Comparison of ENCODE assay signal across 8 cellular contexts in genomic region chr7:32905175-32905662, GRCh38. TPM values are rescaled to one million over a fixed set of nuclear protein-coding genes. Genes with fewer than 3 reads are reported as not detected.
DNase-seq lines count a peak whose midpoint lies in the region; ATAC-seq lines count a peak whose summit lies in the region.

No MANE protein-coding gene starts in this region.

- no peak overlapping the region for H3K23ac ChIP-seq in mesenchymal stem cell (ENCODE audit: low read length in 2 of 2)

- WGBS in mesenchymal stem cell = 46% methylated on average over 9 of the region's 12 CpGs

- H3K36me3 ChIP-seq in mesenchymal stem cell (ENCODE audit: control insufficient read depth in 1 of 2, insufficient read depth in 2 of 2, low read depth in 1 of 2, low read length in 2 of 2) = no peaks in the 10 kb centered on the region

- no peaks in the 10 kb centered on the region for H3K27me3 ChIP-seq in mesenchymal stem cell (ENCODE audit: control insufficient read depth in 1 of 2, insufficient read depth in 1 of 2, low read length in 2 of 2)

- H2BK15ac ChIP-seq in mesenchymal stem cell (ENCODE audit: low read depth, poor library complexity, severe bottlenecking) = no peak overlapping the region

- no peaks in the 10 kb centered on the region for H3K79me1 ChIP-seq in mesenchymal stem cell (replicated peaks; ENCODE audit: low read length, poor library complexity, severe bottlenecking)

- H3K14ac ChIP-seq in mesenchymal stem cell (ENCODE audit: low read length in 2 of 2) = no peak overlapping the region

- ATAC-seq in GM19395 (IDR thresholded peaks at IDR 0.05; ENCODE audit: unreplicated experiment) (peak; percentile 68), HG03135 (IDR thresholded peaks at IDR 0.05; ENCODE audit: unreplicated experiment) (no peak)

- H2AFZ ChIP-seq in mesenchymal stem cell (ENCODE audit: low read depth, low read length) = no peak overlapping the region

- no peaks in the 10 kb centered on the region for H3K9me3 ChIP-seq in mesenchymal stem cell (ENCODE audit: control insufficient read depth, low read length)

- peak; percentile 81 for DNase-seq in NAMALWA (ENCODE audit: low spot score)
- DNase-seq in activated CD4-positive, alpha-beta T cell treated with anti-CD3 and anti-CD28 coated beads, Interleukin-2, amount 50 U/mL, for 48 hours = peak; percentile 66 to 75
- DNase-seq in ecto neural progenitor cell (ENCODE audit: low spot score) = peak; percentile 80
- DNase-seq in mesenchymal stem cell = peak; percentile 86
- DNase-seq in stimulated activated CD8-positive, alpha-beta memory T cell treated with anti-CD3 and anti-CD28 coated beads, Interleukin-15, amount 100 ng/mL, for 4 hours (ENCODE audit: low read depth in 2 of 2) = peak; percentile 51 to 77
- DNase-seq in NCI-H774 (lab: John Stamatoyannopoulos, UW) = no peak

- H3K4me2 ChIP-seq in mesenchymal stem cell (ENCODE audit: low read length, poor library complexity, severe bottlenecking) = peak overlapping the region; percentile 71

- no peak overlapping the region for H2AK5ac ChIP-seq in mesenchymal stem cell (ENCODE audit: low read length, severe bottlenecking)

- peak overlapping the region in 1 of 2 experiments; percentile 74 for H3K4me3 ChIP-seq in mesenchymal stem cell (ENCODE audit: insufficient read depth in 1 of 2, low read depth in 1 of 2, low read length in 2 of 2)

- no peak overlapping the region for H2BK120ac ChIP-seq in mesenchymal stem cell (ENCODE audit: low read depth, low read length)

- H2BK5ac ChIP-seq in mesenchymal stem cell (ENCODE audit: low read depth, low read length, poor library complexity, severe bottlenecking) = no peak overlapping the region

- peaks cover 2% of the 10 kb centered on the region for H3K4me1 ChIP-seq in mesenchymal stem cell (ENCODE audit: control insufficient read depth, insufficient read depth, low read depth, low read length)

- no peak overlapping the region for H3K18ac ChIP-seq in mesenchymal stem cell (ENCODE audit: low read depth in 1 of 2, low read length in 2 of 2)

- peak overlapping the region; percentile 19 for H4K8ac ChIP-seq in mesenchymal stem cell (ENCODE audit: low read length)

- no peak overlapping the region for H3K4ac ChIP-seq in mesenchymal stem cell (ENCODE audit: low read depth in 1 of 2, low read length in 2 of 2)

- peak overlapping the region; percentile 80 for H3K9ac ChIP-seq in mesenchymal stem cell (ENCODE audit: low read length)

- no peak overlapping the region for H2BK12ac ChIP-seq in mesenchymal stem cell (ENCODE audit: low read length in 2 of 2)

- no peak overlapping the region for H4K91ac ChIP-seq in mesenchymal stem cell (ENCODE audit: low read length)

- H3K27ac ChIP-seq in mesenchymal stem cell (ENCODE audit: low read length, poor library complexity, severe bottlenecking) = no peak overlapping the region

RNA-seq across cellular contexts. Expression of gene KBTBD2, which starts 13.7 kb away (rescaled TPM):
- polyA plus RNA-seq in mesenchymal stem cell (2013, experiment 1 of 2) = 16.5 TPM
- polyA plus RNA-seq in mesenchymal stem cell (2013, experiment 2 of 2) = 18.2 TPM

RNA-seq across cellular contexts. Expression of gene FKBP9, which starts 52.0 kb away (rescaled TPM):
- 165 TPM for polyA plus RNA-seq in mesenchymal stem cell (2013, experiment 1 of 2)
- 168 TPM for polyA plus RNA-seq in mesenchymal stem cell (2013, experiment 2 of 2)
